Comparison of ENCODE assay signal across 36 cellular contexts in the genomic region with DNA sequence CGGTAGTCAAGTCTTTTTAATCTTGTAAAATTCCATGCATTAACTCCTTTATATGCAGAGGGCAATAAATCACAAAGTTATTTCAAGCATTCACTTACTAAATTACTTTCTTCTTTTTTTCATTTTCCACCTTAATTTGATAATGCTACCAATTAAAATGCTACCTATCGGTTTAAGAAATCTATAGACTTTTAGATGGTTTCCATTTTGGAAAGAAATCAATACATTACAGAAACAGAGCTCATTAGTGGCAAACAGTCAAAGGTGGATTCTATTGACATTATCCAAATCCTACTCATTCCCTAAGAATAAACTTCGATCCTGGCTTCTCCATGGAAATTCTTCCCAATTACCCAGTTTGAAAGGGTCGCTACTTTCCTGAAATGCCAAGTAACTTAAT.
"Had no signal": no experiment of that assay in that cellular context is flagged by ENCODE, and none has a peak within 500 bp of the region (broad histone marks: within the 10 kb centered on the region; RNA-seq: fewer than 3 reads in every experiment).

No MANE protein-coding gene starts in this region.

- H3K4me1 Mint-ChIP-seq: activated CD4-positive, alpha-beta T cell treated with anti-CD3 and anti-CD28 coated beads for 36 hours; activated naive CD4-positive, alpha-beta T cell treated with anti-CD3 and anti-CD28 coated beads, Interleukin-2, amount 50 U/mL, for 24 hours; activated naive CD8-positive, alpha-beta T cell treated with anti-CD3 and anti-CD28 coated beads, Interleukin-2, amount 50 U/mL, for 24 hours had no signal

- H3K4me3 Mint-ChIP-seq: activated CD4-positive, alpha-beta memory T cell treated with anti-CD3 and anti-CD28 coated beads, Interleukin-2, amount 10 ng/mL, durations not matched to agents 7 days and 5 days; activated CD4-positive, alpha-beta T cell treated with anti-CD3 and anti-CD28 coated beads for 36 hours; activated CD4-positive, alpha-beta T cell treated with anti-CD3 and anti-CD28 coated beads, Interleukin-2, amount 10 ng/mL, durations not matched to agents 7 days and 5 days; activated CD8-positive, alpha-beta memory T cell treated with anti-CD3 and anti-CD28 coated beads, Interleukin-2, amount 10 ng/mL, durations not matched to agents 7 days and 5 days; activated CD8-positive, alpha-beta T cell treated with anti-CD3 and anti-CD28 coated beads, Interleukin-2, amount 10 ng/mL, durations not matched to agents 7 days and 5 days; activated naive CD4-positive, alpha-beta T cell treated with anti-CD3 and anti-CD28 coated beads, Interleukin-2, amount 10 ng/mL, durations not matched to agents 7 days and 5 days; activated naive CD4-positive, alpha-beta T cell treated with anti-CD3 and anti-CD28 coated beads, Interleukin-2, amount 50 U/mL, for 24 hours; activated naive CD8-positive, alpha-beta T cell; activated naive CD8-positive, alpha-beta T cell treated with anti-CD3 and anti-CD28 coated beads, Interleukin-2, amount 10 ng/mL, durations not matched to agents 7 days and 5 days; activated naive CD8-positive, alpha-beta T cell treated with anti-CD3 and anti-CD28 coated beads, Interleukin-2, amount 50 U/mL, for 24 hours; activated T-cell treated with anti-CD3 and anti-CD28 coated beads, Interleukin-2, amount 50 U/mL, for 24 hours; brain; T-helper 1 cell treated with Interleukin-12 subunit alpha and Interleukin-12 subunit beta and Interleukin-4 antibody, amounts not matched to agents 30 μg/mL and 1 μg/mL, for 36 hours; T-helper 2 cell treated with Interferon-gamma antibody and Interleukin-4, amounts not matched to agents 5 μg/mL and 100 μg/mL, for 36 hours; WTC11 had no signal

- DNase-seq: activated CD4-positive, alpha-beta memory T cell treated with anti-CD3 and anti-CD28 coated beads, Interleukin-2, amount 10 ng/mL, durations not matched to agents 7 days and 5 days; activated CD4-positive, alpha-beta T cell treated with anti-CD3 and anti-CD28 coated beads for 1 hour; activated CD4-positive, alpha-beta T cell treated with anti-CD3 and anti-CD28 coated beads for 36 hours; activated CD4-positive, alpha-beta T cell treated with anti-CD3 and anti-CD28 coated beads for 48 hours; activated CD4-positive, alpha-beta T cell treated with anti-CD3 and anti-CD28 coated beads, Interleukin-2, amount 10 ng/mL, durations not matched to agents 7 days and 5 days; activated CD4-positive, alpha-beta T cell treated with anti-CD3 and anti-CD28 coated beads, Interleukin-2, amount 50 U/mL, for 48 hours; activated CD4-positive, CD25-positive, alpha-beta regulatory T cell; activated CD8-positive, alpha-beta memory T cell treated with anti-CD3 and anti-CD28 coated beads for 24 hours; activated CD8-positive, alpha-beta memory T cell treated with anti-CD3 and anti-CD28 coated beads, Interleukin-2, amount 10 ng/mL, durations not matched to agents 7 days and 5 days; activated CD8-positive, alpha-beta memory T cell treated with anti-CD3 and anti-CD28 coated beads, Interleukin-2, amount 50 U/mL, for 48 hours; activated CD8-positive, alpha-beta T cell treated with anti-CD3 and anti-CD28 coated beads, Interleukin-2, amount 10 ng/mL, durations not matched to agents 7 days and 5 days; activated effector memory CD4-positive, alpha-beta T cell treated with Interleukin-2 at 50 U/mL for 16 hours; activated gamma-delta T cell; activated naive CD4-positive, alpha-beta T cell treated with anti-CD3 and anti-CD28 coated beads, Interleukin-2, amount 10 ng/mL, durations not matched to agents 7 days and 5 days; activated naive CD4-positive, alpha-beta T cell treated with Interleukin-2 at 50 U/mL for 16 hours; activated naive CD8-positive, alpha-beta T cell treated with anti-CD3 and anti-CD28 coated beads, Interleukin-2, amount 10 ng/mL, durations not matched to agents 7 days and 5 days; activated naive CD8-positive, alpha-beta T cell treated with anti-CD3 and anti-CD28 coated beads, Interleukin-2, amount 50 U/mL, for 24 hours; activated T-cell treated with anti-CD3 and anti-CD28 coated beads, Interleukin-2, amount 50 U/mL, for 24 hours; activated T-cell treated with anti-CD3 and anti-CD28 coated beads, Interleukin-2, amount 50 U/mL, for 48 hours; amygdala; anterior cingulate cortex; central memory CD4-positive, alpha-beta T cell; T-helper 1 cell; T-helper 2 cell; T-helper 9 cell; WERI-Rb-1 had no signal

- H3K36me3 Mint-ChIP-seq: activated naive CD4-positive, alpha-beta T cell treated with anti-CD3 and anti-CD28 coated beads, Interleukin-2, amount 10 ng/mL, durations not matched to agents 7 days and 5 days; activated naive CD4-positive, alpha-beta T cell treated with anti-CD3 and anti-CD28 coated beads, Interleukin-2, amount 50 U/mL, for 24 hours; activated naive CD8-positive, alpha-beta T cell; activated naive CD8-positive, alpha-beta T cell treated with anti-CD3 and anti-CD28 coated beads, Interleukin-2, amount 10 ng/mL, durations not matched to agents 7 days and 5 days; brain; WTC11 had no signal

- H3K27me3 ChIP-seq: ascending aorta, cardiac muscle cell had no signal

- H3K4me3 ChIP-seq: ascending aorta, cardiac muscle cell had no signal

- H3K9me3 Mint-ChIP-seq: activated CD4-positive, alpha-beta memory T cell treated with anti-CD3 and anti-CD28 coated beads, Interleukin-2, amount 10 ng/mL, durations not matched to agents 7 days and 5 days; activated CD4-positive, alpha-beta T cell treated with anti-CD3 and anti-CD28 coated beads, Interleukin-2, amount 10 ng/mL, durations not matched to agents 7 days and 5 days; activated naive CD4-positive, alpha-beta T cell treated with anti-CD3 and anti-CD28 coated beads, Interleukin-2, amount 10 ng/mL, durations not matched to agents 7 days and 5 days; activated naive CD4-positive, alpha-beta T cell treated with anti-CD3 and anti-CD28 coated beads, Interleukin-2, amount 50 U/mL, for 24 hours; activated naive CD8-positive, alpha-beta T cell treated with anti-CD3 and anti-CD28 coated beads, Interleukin-2, amount 50 U/mL, for 24 hours; activated T-cell treated with anti-CD3 and anti-CD28 coated beads, Interleukin-2, amount 50 U/mL, for 24 hours; activated T-helper 2 cell treated with anti-CD3 and anti-CD28 coated beads, Interferon-gamma antibody, Interleukin-2, Interleukin-4, amounts not matched to agents 10 μg/mL and 5 μg/mL and 100 μg/mL, durations not matched to agents 14 hours and 24 hours and 36 hours; brain; T-helper 1 cell treated with Interleukin-12 subunit alpha and Interleukin-12 subunit beta and Interleukin-4 antibody, amounts not matched to agents 30 μg/mL and 1 μg/mL, for 36 hours; T-helper 2 cell treated with Interferon-gamma antibody and Interleukin-4, amounts not matched to agents 5 μg/mL and 100 μg/mL, for 36 hours; WTC11 had no signal

- ATAC-seq: activated CD4-positive, alpha-beta T cell treated with anti-CD3 and anti-CD28 coated beads for 36 hours; activated CD4-positive, CD25-positive, alpha-beta regulatory T cell treated with anti-CD3 and anti-CD28 coated beads, Interleukin-2, amount 50 U/mL, for 24 hours; activated CD8-positive, alpha-beta memory T cell treated with anti-CD3 and anti-CD28 coated beads, Interleukin-2, amount 10 ng/mL, durations not matched to agents 7 days and 5 days; activated CD8-positive, alpha-beta T cell treated with anti-CD3 and anti-CD28 coated beads, Interleukin-2, amount 10 ng/mL, durations not matched to agents 7 days and 5 days; activated naive CD8-positive, alpha-beta T cell treated with anti-CD3 and anti-CD28 coated beads, Interleukin-2, amount 50 U/mL, for 24 hours; WTC11 had no signal

- H3K27me3 Mint-ChIP-seq: activated naive CD4-positive, alpha-beta T cell treated with anti-CD3 and anti-CD28 coated beads, Interleukin-2, amount 50 U/mL, for 24 hours; brain had no signal

- H3K27ac ChIP-seq: ascending aorta, cardiac muscle cell, WERI-Rb-1 had no signal

- H3K36me3 ChIP-seq: ascending aorta, cardiac muscle cell, WERI-Rb-1 had no signal

- H3K9me3 ChIP-seq: ascending aorta had no signal

- H3K27ac Mint-ChIP-seq: activated CD4-positive, alpha-beta memory T cell treated with anti-CD3 and anti-CD28 coated beads, Interleukin-2, amount 10 ng/mL, durations not matched to agents 7 days and 5 days; activated CD4-positive, alpha-beta T cell treated with anti-CD3 and anti-CD28 coated beads for 36 hours; activated CD4-positive, alpha-beta T cell treated with anti-CD3 and anti-CD28 coated beads, Interleukin-2, amount 10 ng/mL, durations not matched to agents 7 days and 5 days; activated CD8-positive, alpha-beta memory T cell treated with anti-CD3 and anti-CD28 coated beads, Interleukin-2, amount 10 ng/mL, durations not matched to agents 7 days and 5 days; activated CD8-positive, alpha-beta T cell treated with anti-CD3 and anti-CD28 coated beads, Interleukin-2, amount 10 ng/mL, durations not matched to agents 7 days and 5 days; activated naive CD4-positive, alpha-beta T cell treated with anti-CD3 and anti-CD28 coated beads, Interleukin-2, amount 10 ng/mL, durations not matched to agents 7 days and 5 days; activated naive CD4-positive, alpha-beta T cell treated with anti-CD3 and anti-CD28 coated beads, Interleukin-2, amount 50 U/mL, for 24 hours; activated naive CD8-positive, alpha-beta T cell; activated naive CD8-positive, alpha-beta T cell treated with anti-CD3 and anti-CD28 coated beads, Interleukin-2, amount 10 ng/mL, durations not matched to agents 7 days and 5 days; activated naive CD8-positive, alpha-beta T cell treated with anti-CD3 and anti-CD28 coated beads, Interleukin-2, amount 50 U/mL, for 24 hours; activated T-cell treated with anti-CD3 and anti-CD28 coated beads, Interleukin-2, amount 50 U/mL, for 24 hours; activated T-helper 2 cell treated with anti-CD3 and anti-CD28 coated beads, Interferon-gamma antibody, Interleukin-2, Interleukin-4, amounts not matched to agents 10 μg/mL and 5 μg/mL and 100 μg/mL, durations not matched to agents 14 hours and 24 hours and 36 hours; brain; T-helper 1 cell treated with Interleukin-12 subunit alpha and Interleukin-12 subunit beta and Interleukin-4 antibody, amounts not matched to agents 30 μg/mL and 1 μg/mL, for 36 hours; T-helper 2 cell treated with Interferon-gamma antibody and Interleukin-4, amounts not matched to agents 5 μg/mL and 100 μg/mL, for 36 hours; WTC11 had no signal
